In the genomic region with DNA sequence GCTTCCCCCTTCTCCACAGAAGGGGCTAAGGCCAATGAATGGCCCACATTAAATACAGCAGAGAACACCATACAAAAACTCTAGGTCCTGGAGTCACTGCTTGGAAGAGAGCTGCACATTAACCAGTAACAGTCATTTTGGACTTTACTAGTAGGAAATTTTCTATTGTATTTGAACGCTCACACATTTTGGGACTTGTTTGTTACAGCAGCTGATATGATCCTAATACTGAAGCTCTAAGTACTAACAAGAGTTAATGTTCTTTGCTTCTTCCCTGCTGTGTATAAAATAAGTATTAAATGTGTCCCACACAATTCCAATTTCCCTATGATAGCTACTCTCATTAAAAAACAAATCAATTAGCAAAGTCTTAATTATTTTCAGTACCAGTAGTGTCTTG, we compare ENCODE assay signal across 11 cellular contexts.
"Had no signal": no experiment of that assay in that cellular context is flagged by ENCODE, and none has a peak within 500 bp of the region (broad histone marks: within the 10 kb centered on the region; RNA-seq: fewer than 3 reads in every experiment).

No MANE protein-coding gene starts in this region.

- H3K36me3 ChIP-seq: HAP-1 had no signal

- H3K27ac Mint-ChIP-seq: GM23338, H9, HFFc6 had no signal

- H2AFZ ChIP-seq: GM23248, GM23338 had no signal

- DNase-seq: GM23248, GOT3, H7, H9, HCEC 1CT, HFFc6 had no signal

- H3K4me3 Mint-ChIP-seq: GM23338, H9, HFFc6 had no signal

- H3K4me1 ChIP-seq: HAP-1 had no signal

- H3K4me3 ChIP-seq: GM23248, GM23338, HAP-1 had no signal

- H3K4me2 ChIP-seq: GM23338 had no signal

- H3K27ac ChIP-seq: GM23248 had no signal

- FAIRE-seq: H1, H54 had no signal

- ATAC-seq: GM23338, HCT116 had no signal

- H3K9ac ChIP-seq: GM23248 had no signal
